Comparison of ENCODE assay signal across 19 cellular contexts in genomic region chr19:19429361-19429760, GRCh38. TPM values are rescaled to one million over a fixed set of nuclear protein-coding genes. Genes with fewer than 3 reads are reported as not detected.
DNase-seq lines count a peak whose midpoint lies in the region; ATAC-seq, FAIRE-seq and TF ChIP-seq lines count a peak whose summit lies in the region.
"Had no signal": no experiment of that assay in that cellular context is flagged by ENCODE, and none has a peak within 500 bp of the region (broad histone marks: within the 10 kb centered on the region; RNA-seq: fewer than 3 reads in every experiment).

No MANE protein-coding gene starts in this region.

- no peak for TF ChIP-seq POLR2A in GM12891 (IDR thresholded peaks at IDR 0.05; ENCODE audit: low read depth, low read length)

- peaks cover 87% of the 10 kb centered on the region for H3K4me1 Mint-ChIP-seq in activated T-cell treated with anti-CD3 and anti-CD28 coated beads, Interleukin-2, amount 50 U/mL, for 24 hours (ENCODE audit: low read depth)
- H3K4me1 Mint-ChIP-seq in activated T-helper 17 cell treated with anti-CD3 and anti-CD28 coated beads, Interleukin-2, amount 50 U/mL, for 72 hours, result peaks cover 44% of the 10 kb centered on the region
- peaks cover 50% of the 10 kb centered on the region for H3K4me1 Mint-ChIP-seq in glutamatergic neuron (ENCODE audit: low read depth, unreplicated experiment)
- peaks cover 83% of the 10 kb centered on the region for H3K4me1 Mint-ChIP-seq in stimulated activated effector memory CD8-positive, alpha-beta T cell treated with anti-CD3 and anti-CD28 coated beads, Interleukin-12 subunit alpha, Interleukin-12 subunit beta, amount 100 ng/mL, for 72 hours
- peaks cover 19% of the 10 kb centered on the region for H3K4me1 Mint-ChIP-seq in osteocyte (ENCODE audit: unreplicated experiment)

- H3K4me3 Mint-ChIP-seq in activated T-cell treated with anti-CD3 and anti-CD28 coated beads, Interleukin-2, amount 50 U/mL, for 24 hours, result no peak overlapping the region
- no peak overlapping the region for H3K4me3 Mint-ChIP-seq in activated T-helper 17 cell treated with anti-CD3 and anti-CD28 coated beads, Interleukin-2, amount 50 U/mL, for 72 hours
- H3K4me3 Mint-ChIP-seq in glutamatergic neuron (ENCODE audit: unreplicated experiment) (peak overlapping the region; percentile 30), osteocyte (ENCODE audit: unreplicated experiment) (no peak overlapping the region)
- no peak overlapping the region for H3K4me3 Mint-ChIP-seq in stimulated activated effector memory CD8-positive, alpha-beta T cell treated with anti-CD3 and anti-CD28 coated beads, Interleukin-12 subunit alpha, Interleukin-12 subunit beta, amount 100 ng/mL, for 72 hours
- H3K4me3 Mint-ChIP-seq: activated CD4-positive, alpha-beta memory T cell treated with anti-CD3 and anti-CD28 coated beads for 36 hours had no signal

- TF ChIP-seq CTCF in glutamatergic neuron (IDR thresholded peaks at IDR 0.05; ENCODE audit: partially characterized antibody, unreplicated experiment) (no peak), osteocyte (IDR thresholded peaks at IDR 0.05) (no peak)

- H3K27ac Mint-ChIP-seq in activated T-cell treated with anti-CD3 and anti-CD28 coated beads, Interleukin-2, amount 50 U/mL, for 24 hours, result peak overlapping the region; percentile 50
- H3K27ac Mint-ChIP-seq in activated T-helper 17 cell treated with anti-CD3 and anti-CD28 coated beads, Interleukin-2, amount 50 U/mL, for 72 hours, result peak overlapping the region; percentile 63
- no peak overlapping the region for H3K27ac Mint-ChIP-seq in glutamatergic neuron (ENCODE audit: unreplicated experiment)
- H3K27ac Mint-ChIP-seq in stimulated activated effector memory CD8-positive, alpha-beta T cell treated with anti-CD3 and anti-CD28 coated beads, Interleukin-12 subunit alpha, Interleukin-12 subunit beta, amount 100 ng/mL, for 72 hours, result peak overlapping the region; percentile 93
- H3K27ac Mint-ChIP-seq in osteocyte (ENCODE audit: unreplicated experiment), result no peak overlapping the region

- no peaks in the 10 kb centered on the region for H3K9me3 Mint-ChIP-seq in activated T-cell treated with anti-CD3 and anti-CD28 coated beads, Interleukin-2, amount 50 U/mL, for 24 hours
- no peaks in the 10 kb centered on the region for H3K9me3 Mint-ChIP-seq in activated T-helper 17 cell treated with anti-CD3 and anti-CD28 coated beads, Interleukin-2, amount 50 U/mL, for 72 hours
- H3K9me3 Mint-ChIP-seq in glutamatergic neuron (ENCODE audit: unreplicated experiment), result peaks cover 20% of the 10 kb centered on the region
- H3K9me3 Mint-ChIP-seq in stimulated activated effector memory CD8-positive, alpha-beta T cell treated with anti-CD3 and anti-CD28 coated beads, Interleukin-12 subunit alpha, Interleukin-12 subunit beta, amount 100 ng/mL, for 72 hours, result no peaks in the 10 kb centered on the region
- H3K9me3 Mint-ChIP-seq in osteocyte (ENCODE audit: unreplicated experiment), result no peaks in the 10 kb centered on the region
- H3K9me3 Mint-ChIP-seq: activated CD4-positive, alpha-beta memory T cell treated with anti-CD3 and anti-CD28 coated beads for 36 hours had no signal

- no peak for DNase-seq in activated T-cell treated with anti-CD3 and anti-CD28 coated beads, Interleukin-2, amount 50 U/mL, for 24 hours
- DNase-seq in activated T-cell treated with anti-CD3 and anti-CD28 coated beads, Interleukin-2, amount 50 U/mL, for 1 hour, result no peak
- DNase-seq in glutamatergic neuron (no peak), osteocyte (ENCODE audit: extremely low spot score, unreplicated experiment) (no peak), GM12891 (ENCODE audit: insufficient read length, low spot score) (no peak)
- no peak for DNase-seq in stimulated activated effector memory CD8-positive, alpha-beta T cell treated with anti-CD3 and anti-CD28 coated beads, Interleukin-12 subunit alpha, Interleukin-12 subunit beta, amount 100 ng/mL, for 72 hours (ENCODE audit: low spot score in 2 of 2)
- DNase-seq: activated CD4-positive, alpha-beta memory T cell treated with anti-CD3 and anti-CD28 coated beads for 36 hours; activated naive CD4-positive, alpha-beta T cell treated with Interleukin-2 at 50 U/mL for 16 hours; MG63; NCI-H1436; NCI-H524; Peyer's patch; upper lobe of right lung had no signal

- no peak for ATAC-seq in activated T-helper 17 cell treated with anti-CD3 and anti-CD28 coated beads, Interleukin-2, amount 50 U/mL, for 72 hours (replicated peaks)
- no peak for ATAC-seq in stimulated activated effector memory CD8-positive, alpha-beta T cell treated with anti-CD3 and anti-CD28 coated beads, Interleukin-12 subunit alpha, Interleukin-12 subunit beta, amount 100 ng/mL, for 72 hours
- ATAC-seq in HG03354 (IDR thresholded peaks at IDR 0.05; ENCODE audit: poor library complexity, severe bottlenecking, unreplicated experiment), result no peak
- ATAC-seq: gastroesophageal sphincter, sciatic nerve had no signal

- peaks cover 66% of the 10 kb centered on the region for H3K36me3 Mint-ChIP-seq in activated T-cell treated with anti-CD3 and anti-CD28 coated beads, Interleukin-2, amount 50 U/mL, for 24 hours (ENCODE audit: low read depth)
- peaks cover 37% of the 10 kb centered on the region for H3K36me3 Mint-ChIP-seq in activated T-helper 17 cell treated with anti-CD3 and anti-CD28 coated beads, Interleukin-2, amount 50 U/mL, for 72 hours (ENCODE audit: low read depth)
- H3K36me3 Mint-ChIP-seq in glutamatergic neuron (ENCODE audit: unreplicated experiment) (peaks cover 6% of the 10 kb centered on the region), osteocyte (ENCODE audit: unreplicated experiment) (no peaks in the 10 kb centered on the region)
- H3K36me3 Mint-ChIP-seq in stimulated activated effector memory CD8-positive, alpha-beta T cell treated with anti-CD3 and anti-CD28 coated beads, Interleukin-12 subunit alpha, Interleukin-12 subunit beta, amount 100 ng/mL, for 72 hours, result peaks cover 44% of the 10 kb centered on the region

- no peak for FAIRE-seq in GM12891 (lab: Jason Lieb, UNC)
- FAIRE-seq: A204.1, H54 had no signal

- H3K27me3 Mint-ChIP-seq in activated T-cell treated with anti-CD3 and anti-CD28 coated beads, Interleukin-2, amount 50 U/mL, for 24 hours, result no peaks in the 10 kb centered on the region
- H3K27me3 Mint-ChIP-seq in activated T-helper 17 cell treated with anti-CD3 and anti-CD28 coated beads, Interleukin-2, amount 50 U/mL, for 72 hours, result no peaks in the 10 kb centered on the region
- peaks cover 21% of the 10 kb centered on the region for H3K27me3 Mint-ChIP-seq in glutamatergic neuron (ENCODE audit: unreplicated experiment)
- H3K27me3 Mint-ChIP-seq in osteocyte (ENCODE audit: unreplicated experiment), result no peaks in the 10 kb centered on the region
- H3K27me3 Mint-ChIP-seq: activated CD4-positive, alpha-beta memory T cell treated with anti-CD3 and anti-CD28 coated beads for 36 hours had no signal

TF ChIP-seq in GM12891, 5 proteins besides CTCF, POLR2A, EP300 and RAD21:
- TF ChIP-seq PAX5 (IDR thresholded peaks at IDR 0.05; ENCODE audit: insufficient read depth, low read length, severe bottlenecking), result no peak
- TF ChIP-seq POLR2AphosphoS5 (IDR thresholded peaks at IDR 0.05; ENCODE audit: low read depth, low read length), result no peak
- TF ChIP-seq TAF1 (IDR thresholded peaks at IDR 0.05; ENCODE audit: low read depth, low read length), result no peak
- no peak for TF ChIP-seq POU2F2 (IDR thresholded peaks at IDR 0.05; ENCODE audit: low read depth, low read length)
- TF ChIP-seq SPI1 (IDR thresholded peaks at IDR 0.05; ENCODE audit: low read depth, low read length), result no peak

RNA-seq across cellular contexts. Expression of gene GATAD2A, which starts 23.9 kb away (rescaled TPM):
- 100 to 1,000 TPM in 1 of 2 donors, 10 to 100 TPM in 1; 88.0 to 160 TPM for total RNA-seq in activated T-helper 17 cell treated with anti-CD3 and anti-CD28 coated beads, Interleukin-2, amount 50 U/mL, for 72 hours
- 203 TPM for total RNA-seq in glutamatergic neuron (ENCODE audit: unreplicated experiment)
- 75.6 and 81.3 TPM in 2 replicates for total RNA-seq in osteocyte
- 24.8 TPM for polyA plus RNA-seq in GM12891 (2012; ENCODE audit: low read depth, missing spikeins)

Comparison
In these comparisons a context has a peak if more than half of its experiments do, and no peak if none do; other contexts are left out.
1. H3K27ac Mint-ChIP-seq: peak in activated T-cell treated with anti-CD3 and anti-CD28 coated beads, Interleukin-2, amount 50 U/mL, for 24 hours (single experiment), activated T-helper 17 cell treated with anti-CD3 and anti-CD28 coated beads, Interleukin-2, amount 50 U/mL, for 72 hours (single experiment) and stimulated activated effector memory CD8-positive, alpha-beta T cell treated with anti-CD3 and anti-CD28 coated beads, Interleukin-12 subunit alpha, Interleukin-12 subunit beta, amount 100 ng/mL, for 72 hours (single experiment); none in glutamatergic neuron (single experiment) and osteocyte (single experiment).